ENCODE assay signal across 10 cellular contexts in genomic region chr1:46204406-46204742, GRCh38. TPM values are rescaled to one million over a fixed set of nuclear protein-coding genes. Genes with fewer than 3 reads are reported as not detected.
A peak's percentile ranks its signal among the peaks of the same experiment; 100 is the strongest.
DNase-seq lines count a peak whose midpoint lies in the region; ATAC-seq and TF ChIP-seq lines count a peak whose summit lies in the region.
"Had no signal": no experiment of that assay in that cellular context is flagged by ENCODE, and none has a peak within 500 bp of the region (broad histone marks: within the 10 kb centered on the region; RNA-seq: fewer than 3 reads in every experiment).

No MANE protein-coding gene starts in this region.

- H3K27ac ChIP-seq in RWPE2 (ENCODE audit: poor library complexity, severe bottlenecking) (peak overlapping the region; percentile 68), left ventricle myocardium inferior (replicated peaks) (peak overlapping the region; percentile 91), psoas muscle (peak overlapping the region; percentile 53)
- H3K27ac ChIP-seq: KMS-11 had no signal

- TF ChIP-seq CTCF in RWPE2 (IDR thresholded peaks at IDR 0.05; ENCODE audit: poor library complexity, severe bottlenecking) (no peak), left ventricle myocardium inferior (IDR thresholded peaks at IDR 0.05; ENCODE audit: borderline replicate concordance) (no peak), psoas muscle (IDR thresholded peaks at IDR 0.05) (no peak)

- H3K4me3 ChIP-seq in RWPE2 (ENCODE audit: severe bottlenecking) (peak overlapping the region; percentile 50), left ventricle myocardium inferior (peak overlapping the region; percentile 90), psoas muscle (peak overlapping the region; percentile 76)

- ATAC-seq in RWPE2 (ENCODE audit: low read depth), result no peak; the same call in 2 of the 3 replicates
- ATAC-seq in psoas muscle, result peak in 3 of 4 donors; percentile 15 to 33 (median 31)
- no peak for ATAC-seq in GM21515 (IDR thresholded peaks at IDR 0.05; ENCODE audit: unreplicated experiment)
- no peak for ATAC-seq in HG02763 (IDR thresholded peaks at IDR 0.05; ENCODE audit: unreplicated experiment)
- ATAC-seq: activated naive CD4-positive, alpha-beta T cell treated with anti-CD3 and anti-CD28 coated beads, Interleukin-2, amount 50 U/mL, for 72 hours had no signal

- no peaks in the 10 kb centered on the region for H3K9me3 ChIP-seq in RWPE2 (ENCODE audit: severe bottlenecking)
- no peaks in the 10 kb centered on the region for H3K9me3 ChIP-seq in left ventricle myocardium inferior (replicated peaks)
- H3K9me3 ChIP-seq in psoas muscle, result no peaks in the 10 kb centered on the region

- intact Hi-C loops in left ventricle myocardium inferior (cut with micrococcal nuclease) (no loop called here), psoas muscle (cut with DNase I) (no loop called here)

- H3K4me1 ChIP-seq in RWPE2 (ENCODE audit: insufficient read depth, poor library complexity, severe bottlenecking) (peaks cover 3% of the 10 kb centered on the region), left ventricle myocardium inferior (peaks cover 51% of the 10 kb centered on the region), psoas muscle (peaks cover 18% of the 10 kb centered on the region)

- 13 to 31% (median 17%) methylated on average over 5 of the region's 5 CpGs for WGBS in psoas muscle, 3 donors

- H3K36me3 ChIP-seq in RWPE2 (ENCODE audit: low read depth) (peaks cover 17% of the 10 kb centered on the region), left ventricle myocardium inferior (no peaks in the 10 kb centered on the region), psoas muscle (ENCODE audit: insufficient read depth in 1 of 2, low read depth in 1 of 2) (peaks cover 0 to 6% of the 10 kb centered on the region in 2 donors)

- H3K27me3 ChIP-seq in RWPE2 (ENCODE audit: insufficient read depth, poor library complexity, severe bottlenecking) (no peaks in the 10 kb centered on the region), left ventricle myocardium inferior (ENCODE audit: low read depth) (no peaks in the 10 kb centered on the region), psoas muscle (ENCODE audit: insufficient read depth in 3 of 3, low read length in 2 of 3) (no peaks in the 10 kb centered on the region)

- DNase-seq in C1 segment of cervical spinal cord (lab: John Stamatoyannopoulos, UW), result peak in 8 of 14 donors; percentile 28 to 63 (median 48)
- DNase-seq in RWPE2 (ENCODE audit: low spot score), result no peak
- no peak for DNase-seq in left ventricle myocardium inferior
- peak; percentile 25 to 32 for DNase-seq in psoas muscle
- DNase-seq in GM19238 (ENCODE audit: insufficient read length, low spot score), result no peak
- no peak for DNase-seq in NCI-H1694 treated with DMSO at 0.1 percent for 48 hours (lab: John Stamatoyannopoulos, UW)

RNA-seq across cellular contexts. Expression of gene LURAP1, which starts 1.2 kb away (rescaled TPM):
- 11.6 TPM for total RNA-seq in left ventricle myocardium inferior
- total RNA-seq in psoas muscle, result under 1 TPM; 0.29 to 0.77 (median 0.64) TPM
- 1 to 10 TPM in 1 of 3 donors, under 1 TPM in 2; 0.25 to 1.6 (median 0.28) TPM for polyA plus RNA-seq in psoas muscle

RNA-seq across cellular contexts. Expression of gene POMGNT1, which starts 6.1 kb away (rescaled TPM):
- 142 TPM for total RNA-seq in left ventricle myocardium inferior
- total RNA-seq in psoas muscle, result 100 to 1,000 TPM in 1 of 4 donors, 10 to 100 TPM in 3; 73.5 to 100 (median 87.6) TPM
- 10 to 100 TPM; 63.1 to 89.5 (median 81.1) TPM for polyA plus RNA-seq in psoas muscle

RNA-seq across cellular contexts. Expression of gene P3R3URF, which starts 28.1 kb away (rescaled TPM):
- not detected for total RNA-seq in left ventricle myocardium inferior
- total RNA-seq in psoas muscle, result not detected
- polyA plus RNA-seq in psoas muscle, result not detected
- total RNA-seq: activated naive CD4-positive, alpha-beta T cell treated with anti-CD3 and anti-CD28 coated beads, Interleukin-2, amount 50 U/mL, for 72 hours had no signal

RNA-seq across cellular contexts. Expression of gene TSPAN1, which starts 29.5 kb away (rescaled TPM):
- total RNA-seq in left ventricle myocardium inferior (1.4 TPM), psoas muscle (1 to 10 TPM; 1.2 to 5.0 (median 3.0) TPM)
- polyA plus RNA-seq in psoas muscle, result 10 to 100 TPM in 1 of 3 donors, 1 to 10 TPM in 2; 4.0 to 14.7 (median 4.5) TPM
- total RNA-seq: activated naive CD4-positive, alpha-beta T cell treated with anti-CD3 and anti-CD28 coated beads, Interleukin-2, amount 50 U/mL, for 72 hours had no signal

RNA-seq across cellular contexts. Expression of gene RAD54L, which starts 43.2 kb away (rescaled TPM):
- total RNA-seq in left ventricle myocardium inferior (0.71 TPM), psoas muscle (under 1 TPM in 1 of 4 donors, not detected in 3; 0.25 TPM)
- polyA plus RNA-seq in psoas muscle, result under 1 TPM in 2 of 3 donors, not detected in 1; 0.08 to 0.22 TPM

Comparison
In these comparisons a context has a peak if more than half of its experiments do, and no peak if none do; other contexts are left out.
1. DNase-seq: peak in C1 segment of cervical spinal cord (8 of 14) and psoas muscle (2 of 2); none in RWPE2 (single experiment), left ventricle myocardium inferior (single experiment), GM19238 (single experiment) and NCI-H1694 treated with DMSO at 0.1 percent for 48 hours (single experiment).
2. ATAC-seq: peak in psoas muscle (3 of 4); none in RWPE2 (single experiment), GM21515 (single experiment) and HG02763 (single experiment).
3. Peak in every context shown above with its lines, with median percentiles within 50 percentile points of each other: H3K27ac ChIP-seq and H3K4me3 ChIP-seq.